ENCODE assay signal across 18 cellular contexts in genomic region chr2:150097402-150097801, GRCh38.
DNase-seq lines count a peak whose midpoint lies in the region; ATAC-seq, FAIRE-seq and TF ChIP-seq lines count a peak whose summit lies in the region.
"Had no signal": no experiment of that assay in that cellular context is flagged by ENCODE, and none has a peak within 500 bp of the region (broad histone marks: within the 10 kb centered on the region; RNA-seq: fewer than 3 reads in every experiment).

No MANE protein-coding gene starts in this region.

- H3K79me1 ChIP-seq in IMR-90 (ENCODE audit: low read depth in 1 of 2, low read length in 2 of 2) = no peaks in the 10 kb centered on the region

- no peak overlapping the region for H2BK15ac ChIP-seq in IMR-90 (ENCODE audit: low read depth, low read length)

- H3K27ac ChIP-seq in A549 (no peak overlapping the region), IMR-90 (ENCODE audit: insufficient read depth, low read length) (no peak overlapping the region), epithelial cell of prostate (peak overlapping the region; percentile 57), upper lobe of left lung (no peak overlapping the region)
- H3K27ac ChIP-seq: C4-2B had no signal

- in situ Hi-C loops in IMR-90 (cut with MboI; ENCODE audit: low sequenced_read_pairs) = no loop called here

- no peak overlapping the region for H3K4ac ChIP-seq in IMR-90 (ENCODE audit: low read depth, low read length)

- H3K4me1 ChIP-seq in A549 (peaks cover 8% of the 10 kb centered on the region; the same call in 2 of the 3 replicates), Caco-2 (peaks cover 21% of the 10 kb centered on the region), IMR-90 (ENCODE audit: control insufficient read depth, insufficient read depth, low read length) (peaks cover 4% of the 10 kb centered on the region; the same call in 1 of the 2 replicates), upper lobe of left lung (peaks cover 6 to 11% (median 8%) of the 10 kb centered on the region in 4 donors)

- CTCF ChIA-PET in A549 (lab: Yijun Ruan, JAX) = no interaction called here
- CTCF ChIA-PET in Caco-2 (lab: Charles Lee) = no interaction called here
- CTCF ChIA-PET in IMR-90 (lab: Yijun Ruan, JAX) = no interaction called here
- CTCF ChIA-PET in HEK293T (lab: Yijun Ruan, JAX) = no interaction called here

- H2BK120ac ChIP-seq in IMR-90 (ENCODE audit: low read depth, low read length) = no peak overlapping the region

- FAIRE-seq in A549 (lab: Jason Lieb, UNC) = no peak
- FAIRE-seq: A204.1, HTR-8/SVneo had no signal

- POLR2A ChIA-PET in A549 (lab: Yijun Ruan, JAX) = no interaction called here
- POLR2A ChIA-PET in Caco-2 (lab: Charles Lee) = interaction anchor here (0.5 kb wide), 1 partner anchor 51 kb away, joined by 3 read pairs; no protein-coding TSS in a partner anchor
- POLR2A ChIA-PET in IMR-90 (lab: Charles Lee; ENCODE audit: unreplicated experiment) = interaction anchor here (0.6 kb wide), 1 partner anchor 29 kb away, joined by 5 read pairs; no protein-coding TSS in a partner anchor
- POLR2A ChIA-PET in HEK293T (lab: Yijun Ruan, JAX) = no interaction called here

- H2BK5ac ChIP-seq in IMR-90 (ENCODE audit: low read depth, low read length, poor library complexity, severe bottlenecking) = no peak overlapping the region

- no peak overlapping the region for H3K56ac ChIP-seq in IMR-90 (ENCODE audit: extremely low read depth, insufficient read depth, low read length)

- H3K9me3 ChIP-seq in A549 = no peaks in the 10 kb centered on the region
- H3K9me3 ChIP-seq in Caco-2 = no peaks in the 10 kb centered on the region
- no peaks in the 10 kb centered on the region for H3K9me3 ChIP-seq in IMR-90 (ENCODE audit: control insufficient read depth, insufficient read depth, low read length)
- H3K9me3 ChIP-seq in upper lobe of left lung = no peaks in the 10 kb centered on the region

- H3K27me3 Mint-ChIP-seq in Caco-2 (ENCODE audit: insufficient read depth, unreplicated experiment) = no peaks in the 10 kb centered on the region
- H3K27me3 Mint-ChIP-seq: CD4-positive, alpha-beta T cell had no signal

- H3K36me3 ChIP-seq in Caco-2 (ENCODE audit: control insufficient read depth, insufficient read depth, low read length) (no peaks in the 10 kb centered on the region), IMR-90 (ENCODE audit: control insufficient read depth, insufficient read depth, low read length) (no peaks in the 10 kb centered on the region), upper lobe of left lung (no peaks in the 10 kb centered on the region)

- H3K23ac ChIP-seq in IMR-90 (ENCODE audit: low read depth, low read length) = no peak overlapping the region

- 94% methylated on average over 3 of the region's 3 CpGs for WGBS in A549 (ENCODE audit: missing lambda C conversion rate)
- WGBS in IMR-90 (ENCODE audit: extremely low coverage in 2 of 2, insufficient read length in 1 of 2), 2 experiments = no CpG with 5 or more reads among the region's 3 CpGs
- WGBS in upper lobe of left lung, 2 donors = 93% methylated on average over 3 of the region's 3 CpGs

- ATAC-seq in A549 = no peak
- ATAC-seq in IMR-90 (ENCODE audit: low read depth) = no peak
- no peak for ATAC-seq in HG02623 (IDR thresholded peaks at IDR 0.05; ENCODE audit: unreplicated experiment)
- no peak for ATAC-seq in upper lobe of left lung (ENCODE audit: low FRiP score in 2 of 2)

- BruUV-seq in Caco-2 (replicated peaks; lab: Mats Ljungman, UMichigan) (no TSS peak), IMR-90 (replicated peaks; lab: Mats Ljungman, UMichigan) (no TSS peak)

- dilution Hi-C loops in IMR-90 (cut with HindIII; ENCODE audit: low sequenced_read_pairs, unreplicated experiment) = no loop called here

- TF ChIP-seq POLR2A in A549 (IDR thresholded peaks at IDR 0.05; ENCODE audit: low read length) = no peak
- TF ChIP-seq POLR2A in IMR-90 (IDR thresholded peaks at IDR 0.05; ENCODE audit: low read depth, low read length) = no peak
- TF ChIP-seq POLR2A in upper lobe of left lung (IDR thresholded peaks at IDR 0.05) = no peak

- no peak overlapping the region; the same call in 2 of the 3 replicates for H3K4me2 ChIP-seq in A549
- H3K4me2 ChIP-seq in IMR-90 (ENCODE audit: low read depth, low read length) = no peak overlapping the region

- H4K5ac ChIP-seq in IMR-90 (ENCODE audit: low read depth, low read length) = no peak overlapping the region

- H3K9ac ChIP-seq in IMR-90 (ENCODE audit: low read depth, low read length) = no peak overlapping the region

- H2AK9ac ChIP-seq in IMR-90 (replicated peaks; ENCODE audit: low read depth, low read length, poor library complexity) = no peak overlapping the region

- TF ChIP-seq CTCF in A549 (IDR thresholded peaks at IDR 0.05) (no peak), Caco-2 (IDR thresholded peaks at IDR 0.05; ENCODE audit: insufficient read depth in 1 of 2, low read depth in 1 of 2, low read length in 1 of 2, severe bottlenecking in 1 of 2, unreplicated experiment in 1 of 2) (no peak), IMR-90 (conservative IDR thresholded peaks at IDR 0.05; ENCODE audit: low read depth, low read length) (no peak), upper lobe of left lung (IDR thresholded peaks at IDR 0.05) (no peak)

- no peak overlapping the region for H2AK5ac ChIP-seq in IMR-90 (ENCODE audit: low read depth, low read length)

- no peak overlapping the region for H3K4me3 ChIP-seq in A549
- no peak overlapping the region for H3K4me3 ChIP-seq in Caco-2 (ENCODE audit: low read depth, low read length)
- no peak overlapping the region for H3K4me3 ChIP-seq in IMR-90 (ENCODE audit: insufficient read depth, low read depth, low read length)
- no peak overlapping the region for H3K4me3 ChIP-seq in upper lobe of left lung

- 0 out of 2 replicates have a peak, but pooled peaks cover 3% of the 10 kb centered on the region for H3K9me1 ChIP-seq in IMR-90 (ENCODE audit: insufficient read depth, low read length)

- no peak for DNase-seq in A549 (ENCODE audit: low read depth in 1 of 2, low spot score in 1 of 2)
- DNase-seq in Caco-2 = no peak
- DNase-seq in IMR-90 = no peak
- no peak for DNase-seq in epithelial cell of prostate (ENCODE audit: low read depth, low spot score)
- DNase-seq in HEK293T (ENCODE audit: extremely low spot score) = no peak
- no peak for DNase-seq in upper lobe of left lung
- no peak for DNase-seq in activated T-cell treated with anti-CD3 and anti-CD28 coated beads for 4 hours
- DNase-seq: AML-193; CD4-positive, alpha-beta T cell; DMS153; DMS79; GF-D8; GOT3; H9 had no signal

- H3K4me3 Mint-ChIP-seq in Caco-2 (ENCODE audit: unreplicated experiment) = no peak overlapping the region
- H3K4me3 Mint-ChIP-seq: CD4-positive, alpha-beta T cell; H9 had no signal

- no peak overlapping the region; the same call in 1 of the 2 replicates for H3K18ac ChIP-seq in IMR-90 (ENCODE audit: low read depth, low read length)

- intact Hi-C loops in Caco-2 (cut with micrococcal nuclease; ENCODE audit: unreplicated experiment) (loop anchor here (5.0 to 10.0 kb wide), 2 partner anchors 115 to 207 kb away; no protein-coding TSS in a partner anchor), IMR-90 (cut with micrococcal nuclease) (loop anchor here (10.0 kb wide), 1 partner anchor 503 kb away; no protein-coding TSS in a partner anchor)

- peaks cover 23% of the 10 kb centered on the region for H3K4me1 Mint-ChIP-seq in Caco-2 (ENCODE audit: low read depth, unreplicated experiment)
- H3K4me1 Mint-ChIP-seq: H9 had no signal

- no peak overlapping the region for H2AFZ ChIP-seq in IMR-90 (replicated peaks; ENCODE audit: low read length, poor library complexity)

- no peak overlapping the region for H4K8ac ChIP-seq in IMR-90 (ENCODE audit: low read depth in 2 of 2, low read length in 2 of 2)

- H4K91ac ChIP-seq in IMR-90 (ENCODE audit: insufficient read depth, low read depth, low read length) = no peak overlapping the region

- TF ChIP-seq EP300 in A549 (IDR thresholded peaks at IDR 0.05) (no peak), upper lobe of left lung (IDR thresholded peaks at IDR 0.05) (no peak)

- no peaks in the 10 kb centered on the region for H3K36me3 Mint-ChIP-seq in Caco-2 (ENCODE audit: insufficient read depth, unreplicated experiment)

- no peak for TF ChIP-seq RAD21 in A549 (conservative IDR thresholded peaks at IDR 0.05 in 1 of 2, IDR thresholded peaks at IDR 0.05 in 1 of 2)
- no peak for TF ChIP-seq RAD21 in IMR-90 (IDR thresholded peaks at IDR 0.05; ENCODE audit: low read length)

- H3K9me3 Mint-ChIP-seq in Caco-2 (ENCODE audit: unreplicated experiment) = no peaks in the 10 kb centered on the region
- H3K9me3 Mint-ChIP-seq: CD4-positive, alpha-beta T cell; H9 had no signal

- no peaks in the 10 kb centered on the region for H4K20me1 ChIP-seq in IMR-90 (ENCODE audit: insufficient read depth, low read length)

- peak overlapping the region; percentile 59 for H3K27ac Mint-ChIP-seq in Caco-2 (ENCODE audit: unreplicated experiment)
- H3K27ac Mint-ChIP-seq: CD4-positive, alpha-beta T cell; H9 had no signal

- H3K27me3 ChIP-seq in Caco-2 (replicated peaks; ENCODE audit: control insufficient read depth, insufficient read depth, low read length) (no peaks in the 10 kb centered on the region), IMR-90 (ENCODE audit: control insufficient read depth, insufficient read depth, low read length) (no peaks in the 10 kb centered on the region), upper lobe of left lung (no peaks in the 10 kb centered on the region)

- H3K14ac ChIP-seq in IMR-90 (replicated peaks; ENCODE audit: low read depth, low read length) = no peak overlapping the region

- H2BK20ac ChIP-seq in IMR-90 (ENCODE audit: low read depth, low read length) = no peak overlapping the region

TF ChIP-seq in A549, 52 proteins besides CTCF, POLR2A, EP300 and RAD21:
- TF ChIP-seq EHMT2 (IDR thresholded peaks at IDR 0.05; ENCODE audit: low read depth) (no peak), MAFK (IDR thresholded peaks at IDR 0.05; ENCODE audit: partially characterized antibody) (peak; percentile 64), FOSL2 (IDR thresholded peaks at IDR 0.05) (no peak), FOSL2 (CRISPR knock-in tag; IDR thresholded peaks at IDR 0.05) (no peak)

TF ChIP-seq in IMR-90, 13 proteins besides CTCF, POLR2A, EP300 and RAD21:
- TF ChIP-seq MAFK (IDR thresholded peaks at IDR 0.05; ENCODE audit: low read depth, low read length) (peak; percentile 66), RFX5 (IDR thresholded peaks at IDR 0.05; ENCODE audit: low read depth, low read length) (no peak)

TF ChIP-seq in HEK293T, 16 proteins besides CTCF, POLR2A, EP300 and RAD21 (continues in another document):
- no peak for TF ChIP-seq SP1 (IDR thresholded peaks at IDR 0.05)
- no peak for TF ChIP-seq NFRKB (IDR thresholded peaks at IDR 0.05)
- no peak for TF ChIP-seq SUZ12 (IDR thresholded peaks at IDR 0.05)
- no peak for TF ChIP-seq ELF4 (IDR thresholded peaks at IDR 0.05)
- TF ChIP-seq CTBP1 (IDR thresholded peaks at IDR 0.05; ENCODE audit: borderline replicate concordance) = no peak
- no peak for TF ChIP-seq ZNF384 (IDR thresholded peaks at IDR 0.05)
- TF ChIP-seq FOXK2 (IDR thresholded peaks at IDR 0.05) = no peak

Comparison
In these comparisons a context has a peak if more than half of its experiments do, and no peak if none do; other contexts are left out.
1. POLR2A ChIA-PET loops: an anchor here in Caco-2 (0.5 kb wide) and IMR-90 (0.6 kb wide); none called in A549 and HEK293T.